In genomic region chr1:8870118-8870517, GRCh38 we compare ENCODE assay signal across 18 cellular contexts. TPM values are rescaled to one million over a fixed set of nuclear protein-coding genes. Genes with fewer than 3 reads are reported as not detected.
DNase-seq lines count a peak whose midpoint lies in the region; ATAC-seq and TF ChIP-seq lines count a peak whose summit lies in the region.
"Had no signal": no experiment of that assay in that cellular context is flagged by ENCODE, and none has a peak within 500 bp of the region (broad histone marks: within the 10 kb centered on the region; RNA-seq: fewer than 3 reads in every experiment).

No MANE protein-coding gene starts in this region.

- H3K4me3 ChIP-seq in A673 (ENCODE audit: low read depth, low read length, poor library complexity, severe bottlenecking) (no peak overlapping the region), Caco-2 (ENCODE audit: low read depth, low read length) (no peak overlapping the region)
- H3K4me3 ChIP-seq: vagina had no signal

- peaks cover 23% of the 10 kb centered on the region for H3K4me1 Mint-ChIP-seq in Caco-2 (ENCODE audit: low read depth, unreplicated experiment)
- peaks cover 80% of the 10 kb centered on the region for H3K4me1 Mint-ChIP-seq in activated CD4-positive, alpha-beta memory T cell treated with anti-CD3 and anti-CD28 coated beads, Interleukin-2, amount 10 ng/mL, durations not matched to agents 7 days and 5 days

- intact Hi-C loops in A673 (cut with micrococcal nuclease; ENCODE audit: unreplicated experiment) (no loop called here), Caco-2 (cut with micrococcal nuclease; ENCODE audit: unreplicated experiment) (no loop called here)

- peaks cover 99% of the 10 kb centered on the region for H3K36me3 ChIP-seq in A673 (ENCODE audit: insufficient read depth, low read length, poor library complexity, severe bottlenecking)
- H3K36me3 ChIP-seq in Caco-2 (ENCODE audit: control insufficient read depth, insufficient read depth, low read length): peaks cover 23% of the 10 kb centered on the region

- no peak overlapping the region for H3K4me3 Mint-ChIP-seq in Caco-2 (ENCODE audit: unreplicated experiment)
- H3K4me3 Mint-ChIP-seq in activated CD4-positive, alpha-beta memory T cell treated with anti-CD3 and anti-CD28 coated beads, Interleukin-2, amount 10 ng/mL, durations not matched to agents 7 days and 5 days: no peak overlapping the region

- peak overlapping the region; percentile 9 for H3K27ac Mint-ChIP-seq in Caco-2 (ENCODE audit: unreplicated experiment)
- peak overlapping the region; percentile 41 for H3K27ac Mint-ChIP-seq in activated CD4-positive, alpha-beta memory T cell treated with anti-CD3 and anti-CD28 coated beads, Interleukin-2, amount 10 ng/mL, durations not matched to agents 7 days and 5 days

- no peak for DNase-seq in A673 (ENCODE audit: low spot score)
- DNase-seq in Caco-2: no peak
- no peak for DNase-seq in activated CD4-positive, alpha-beta memory T cell treated with anti-CD3 and anti-CD28 coated beads, Interleukin-2, amount 10 ng/mL, durations not matched to agents 7 days and 5 days
- DNase-seq in iris pigment epithelial cell (ENCODE audit: low read depth): peak; percentile 50
- no peak for DNase-seq in NCI-H128 (lab: John Stamatoyannopoulos, UW; ENCODE audit: unreplicated experiment)
- DNase-seq in ureter (ENCODE audit: low spot score): no peak
- DNase-seq in NCI-H510A treated with DMSO at 0.1 percent for 48 hours (lab: John Stamatoyannopoulos, UW): no peak
- DNase-seq: activated T-cell treated with anti-CD3 and anti-CD28 coated beads, Interleukin-2, amount 50 U/mL, for 4 hours; effector memory CD4-positive, alpha-beta T cell; GF-D8; NCI-H2029 treated with DMSO at 0.1 percent for 48 hours; retina; SHP77; stimulated activated CD4-positive, alpha-beta T cell treated with anti-CD3 and anti-CD28 coated beads, Interleukin-4, amount 100 ng/mL, for 4 hours; stimulated activated naive CD4-positive, alpha-beta T cell had no signal

- no peaks in the 10 kb centered on the region for H3K9me3 Mint-ChIP-seq in Caco-2 (ENCODE audit: unreplicated experiment)
- no peaks in the 10 kb centered on the region for H3K9me3 Mint-ChIP-seq in activated CD4-positive, alpha-beta memory T cell treated with anti-CD3 and anti-CD28 coated beads, Interleukin-2, amount 10 ng/mL, durations not matched to agents 7 days and 5 days
- H3K9me3 Mint-ChIP-seq: activated T-cell treated with anti-CD3 and anti-CD28 coated beads, Interleukin-2, amount 50 U/mL, for 4 hours had no signal

- POLR2A ChIA-PET in A673 (lab: Charles Lee; ENCODE audit: low non-redundant PET) (no interaction called here), Caco-2 (lab: Charles Lee) (no interaction called here)
- POLR2A ChIA-PET in activated CD4-positive, alpha-beta memory T cell treated with anti-CD3 and anti-CD28 coated beads, Interleukin-2, amount 10 ng/mL, durations not matched to agents 7 days and 5 days (lab: Charles Lee): interaction anchor here (1.0 to 14.5 kb wide), 8 partner anchors 10 to 274 kb away, joined by 3 to 221 read pairs (median 6); partner anchors contain the start of gene ENO1

- H3K4me1 ChIP-seq in A673 (ENCODE audit: insufficient read depth, low read length, poor library complexity, severe bottlenecking): peaks cover 38% of the 10 kb centered on the region
- H3K4me1 ChIP-seq in Caco-2: peaks cover 10% of the 10 kb centered on the region; the same call in 1 of the 2 replicates

- H3K36me3 Mint-ChIP-seq in Caco-2 (ENCODE audit: insufficient read depth, unreplicated experiment): peaks cover 97% of the 10 kb centered on the region
- peaks cover 94% of the 10 kb centered on the region for H3K36me3 Mint-ChIP-seq in activated CD4-positive, alpha-beta memory T cell treated with anti-CD3 and anti-CD28 coated beads, Interleukin-2, amount 10 ng/mL, durations not matched to agents 7 days and 5 days (ENCODE audit: low read depth)

- no peaks in the 10 kb centered on the region for H3K27me3 Mint-ChIP-seq in Caco-2 (ENCODE audit: insufficient read depth, unreplicated experiment)
- H3K27me3 Mint-ChIP-seq in activated CD4-positive, alpha-beta memory T cell treated with anti-CD3 and anti-CD28 coated beads, Interleukin-2, amount 10 ng/mL, durations not matched to agents 7 days and 5 days: no peaks in the 10 kb centered on the region

- ATAC-seq in GM21447 (IDR thresholded peaks at IDR 0.05; ENCODE audit: unreplicated experiment): no peak
- ATAC-seq: activated T-cell treated with anti-CD3 and anti-CD28 coated beads, Interleukin-2, amount 50 U/mL, for 4 hours had no signal

- CTCF ChIA-PET in A673 (lab: Charles Lee) (no interaction called here), Caco-2 (lab: Charles Lee) (no interaction called here)
- CTCF ChIA-PET in activated CD4-positive, alpha-beta memory T cell treated with anti-CD3 and anti-CD28 coated beads, Interleukin-2, amount 10 ng/mL, durations not matched to agents 7 days and 5 days (lab: Charles Lee): interaction anchor here (0.8 to 2.0 kb wide), 2 partner anchors 10 to 135 kb away, joined by 3 to 10 read pairs; no protein-coding TSS in a partner anchor

- H3K27me3 ChIP-seq in A673 (replicated peaks; ENCODE audit: insufficient read depth, low read depth, low read length, poor library complexity): no peaks in the 10 kb centered on the region
- no peaks in the 10 kb centered on the region for H3K27me3 ChIP-seq in Caco-2 (replicated peaks; ENCODE audit: control insufficient read depth, insufficient read depth, low read length)
- H3K27me3 ChIP-seq: vagina had no signal

- TF ChIP-seq CTCF in A673 (conservative IDR thresholded peaks at IDR 0.05; ENCODE audit: low read depth, low read length) (no peak), Caco-2 (IDR thresholded peaks at IDR 0.05; ENCODE audit: insufficient read depth in 1 of 2, low read depth in 1 of 2, low read length in 1 of 2, severe bottlenecking in 1 of 2, unreplicated experiment in 1 of 2) (no peak)

- H3K9me3 ChIP-seq in A673 (ENCODE audit: low read depth, low read length, poor library complexity, severe bottlenecking) (no peaks in the 10 kb centered on the region), Caco-2 (no peaks in the 10 kb centered on the region)
- H3K9me3 ChIP-seq: vagina had no signal

- BruUV-seq in A673 (replicated peaks; lab: Mats Ljungman, UMichigan) (no TSS peak), Caco-2 (replicated peaks; lab: Mats Ljungman, UMichigan) (no TSS peak)

- H3K27ac ChIP-seq in A673 (ENCODE audit: low read depth, low read length, poor library complexity, severe bottlenecking): peak overlapping the region; percentile 26
- H3K27ac ChIP-seq: C4-2B, vagina had no signal

RNA-seq across cellular contexts. Expression of gene ENO1, which starts 8.4 kb away (rescaled TPM):
- 2,313 and 2,659 TPM in 2 replicates for total RNA-seq in A673 (2021)
- total RNA-seq in Caco-2 (2022): 934 and 1,037 TPM in 2 replicates
- 1,000 to 10,000 TPM; 2,453 to 2,472 TPM for total RNA-seq in activated CD4-positive, alpha-beta memory T cell treated with anti-CD3 and anti-CD28 coated beads, Interleukin-2, amount 10 ng/mL, durations not matched to agents 7 days and 5 days
- total RNA-seq in ureter: 726 TPM

RNA-seq across cellular contexts. Expression of gene RERE, which starts 52.7 kb away (rescaled TPM):
- total RNA-seq in A673 (2021) (188 and 220 TPM in 2 replicates), Caco-2 (2022) (85.2 and 91.1 TPM in 2 replicates), ureter (215 TPM)
- total RNA-seq in activated CD4-positive, alpha-beta memory T cell treated with anti-CD3 and anti-CD28 coated beads, Interleukin-2, amount 10 ng/mL, durations not matched to agents 7 days and 5 days: 100 to 1,000 TPM in 1 of 2 experiments, 10 to 100 TPM in 1; 96.6 to 101 TPM
